In the genomic region with DNA sequence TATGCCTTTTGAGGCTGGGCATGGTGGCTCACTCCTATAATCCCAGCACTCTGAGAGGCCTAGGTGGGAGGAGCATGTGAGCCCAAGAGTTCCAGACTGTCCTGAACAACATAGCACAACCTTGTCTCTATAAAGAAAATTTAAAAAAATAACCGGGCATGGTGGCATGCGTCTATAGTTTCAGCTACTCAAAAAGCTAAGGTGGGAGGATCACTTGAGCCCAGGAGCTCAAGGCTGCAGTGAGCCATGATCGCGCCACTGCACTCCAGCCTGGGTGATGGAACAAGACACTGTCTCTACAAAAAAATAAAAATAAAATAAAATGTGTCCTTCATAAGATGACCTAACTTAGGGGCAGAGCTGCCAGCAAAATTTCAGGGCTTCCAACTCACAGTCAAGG, we compare ENCODE assay signal across 14 cellular contexts. TPM values are rescaled to one million over a fixed set of nuclear protein-coding genes. Genes with fewer than 3 reads are reported as not detected.
DNase-seq lines count a peak whose midpoint lies in the region; ATAC-seq and TF ChIP-seq lines count a peak whose summit lies in the region.
"Had no signal": no experiment of that assay in that cellular context is flagged by ENCODE, and none has a peak within 500 bp of the region (broad histone marks: within the 10 kb centered on the region; RNA-seq: fewer than 3 reads in every experiment).

No MANE protein-coding gene starts in this region.

- H2AFZ ChIP-seq in GM23338 (0 out of 2 replicates have a peak overlapping the region, but pooled peaks have one; percentile 43), smooth muscle cell (ENCODE audit: low read depth) (peak overlapping the region; percentile 11)

- H3K4me1 Mint-ChIP-seq in GM23338 (peaks cover 8% of the 10 kb centered on the region), brain (peaks cover 53% of the 10 kb centered on the region)
- no peaks in the 10 kb centered on the region for H3K4me1 Mint-ChIP-seq in activated CD4-positive, alpha-beta T cell treated with anti-CD3 and anti-CD28 coated beads for 36 hours

- peak; percentile 36 for DNase-seq in DMS79 (lab: John Stamatoyannopoulos, UW)
- DNase-seq in GM23338 (ENCODE audit: low spot score), result no peak
- DNase-seq in smooth muscle cell (lab: John Stamatoyannopoulos, UW; ENCODE audit: unreplicated experiment), result no peak
- DNase-seq in inferior parietal cortex (ENCODE audit: extremely low spot score), result no peak
- DNase-seq in activated CD4-positive, alpha-beta T cell treated with anti-CD3 and anti-CD28 coated beads for 36 hours, result no peak
- DNase-seq: CD8-positive, alpha-beta T cell; H9; NCI-H1105 treated with DMSO at 0.1 percent for 48 hours; NCI-H187 treated with DMSO at 0.1 percent for 48 hours; NCI-H524; NK-92 treated with Interleukin-12 subunit alpha and Interleukin-12 subunit beta, amount 100 ng/mL, for 24 hours; PC-3 had no signal

- H3K9ac ChIP-seq in smooth muscle cell (ENCODE audit: low read depth), result no peak overlapping the region

- H3K27ac Mint-ChIP-seq in GM23338, result no peak overlapping the region
- peak overlapping the region in 3 of 5 experiments; percentile 27 to 61 (median 35) for H3K27ac Mint-ChIP-seq in brain
- H3K27ac Mint-ChIP-seq in activated CD4-positive, alpha-beta T cell treated with anti-CD3 and anti-CD28 coated beads for 36 hours, result no peak overlapping the region
- H3K27ac Mint-ChIP-seq: CD8-positive, alpha-beta T cell; H9 had no signal

- H3K9me3 Mint-ChIP-seq in GM23338 (no peaks in the 10 kb centered on the region), brain (no peaks in the 10 kb centered on the region)
- H3K9me3 Mint-ChIP-seq in activated CD4-positive, alpha-beta T cell treated with anti-CD3 and anti-CD28 coated beads for 36 hours (ENCODE audit: low read depth), result no peaks in the 10 kb centered on the region
- H3K9me3 Mint-ChIP-seq: CD8-positive, alpha-beta T cell; H9 had no signal

- H3F3A ChIP-seq in GM23338 (replicated peaks; ENCODE audit: low read depth) (no peaks in the 10 kb centered on the region), smooth muscle cell (ENCODE audit: low read depth) (peaks cover 12% of the 10 kb centered on the region)

- H3K4me1 ChIP-seq in GM23338 (ENCODE audit: insufficient read depth), result 0 out of 2 replicates have a peak, but pooled peaks cover 8% of the 10 kb centered on the region
- H3K4me1 ChIP-seq in smooth muscle cell (ENCODE audit: low read depth), result peaks cover 11% of the 10 kb centered on the region

- H4K20me1 ChIP-seq in GM23338 (replicated peaks; ENCODE audit: insufficient read depth) (no peaks in the 10 kb centered on the region), smooth muscle cell (ENCODE audit: low read depth) (no peaks in the 10 kb centered on the region)

- no peak for ATAC-seq in GM23338
- ATAC-seq in GM21515 (IDR thresholded peaks at IDR 0.05; ENCODE audit: unreplicated experiment), result no peak
- no peak for ATAC-seq in activated CD4-positive, alpha-beta T cell treated with anti-CD3 and anti-CD28 coated beads for 36 hours
- ATAC-seq: CD8-positive, alpha-beta T cell; PC-3 had no signal

- H3K4me3 ChIP-seq in GM23338 (no peak overlapping the region), smooth muscle cell (no peak overlapping the region)

- intact Hi-C loops in activated CD4-positive, alpha-beta T cell treated with anti-CD3 and anti-CD28 coated beads for 36 hours (cut with DNase I, micrococcal nuclease), result loop anchor here in 1 of 2 experiments (5.0 kb wide), 1 partner anchor 852 kb away; no protein-coding TSS in a partner anchor

- H3K79me2 ChIP-seq in GM23338 (replicated peaks; ENCODE audit: insufficient read depth) (no peaks in the 10 kb centered on the region), smooth muscle cell (ENCODE audit: low read depth) (no peaks in the 10 kb centered on the region)

- H3K4me3 Mint-ChIP-seq in GM23338, result no peak overlapping the region
- no peak overlapping the region for H3K4me3 Mint-ChIP-seq in brain
- no peak overlapping the region for H3K4me3 Mint-ChIP-seq in activated CD4-positive, alpha-beta T cell treated with anti-CD3 and anti-CD28 coated beads for 36 hours
- H3K4me3 Mint-ChIP-seq: CD8-positive, alpha-beta T cell; H9 had no signal

- H3K27me3 ChIP-seq in GM23338 (ENCODE audit: insufficient read depth) (no peaks in the 10 kb centered on the region), smooth muscle cell (ENCODE audit: low read depth) (no peaks in the 10 kb centered on the region)

- no peaks in the 10 kb centered on the region for H3K36me3 Mint-ChIP-seq in GM23338 (ENCODE audit: low read depth)
- peaks cover 5% of the 10 kb centered on the region for H3K36me3 Mint-ChIP-seq in brain
- H3K36me3 Mint-ChIP-seq in activated CD4-positive, alpha-beta T cell treated with anti-CD3 and anti-CD28 coated beads for 36 hours (ENCODE audit: low read depth), result no peaks in the 10 kb centered on the region
- H3K36me3 Mint-ChIP-seq: CD8-positive, alpha-beta T cell had no signal

- H3K9me2 ChIP-seq in GM23338 (ENCODE audit: insufficient read depth), result no peaks in the 10 kb centered on the region

- H3K4me2 ChIP-seq in GM23338, result no peak overlapping the region
- H3K4me2 ChIP-seq in smooth muscle cell, result no peak overlapping the region

- POLR2A ChIA-PET in activated CD4-positive, alpha-beta T cell treated with anti-CD3 and anti-CD28 coated beads for 36 hours (lab: Charles Lee), result no interaction called here

- CTCF ChIA-PET in activated CD4-positive, alpha-beta T cell treated with anti-CD3 and anti-CD28 coated beads for 36 hours (lab: Charles Lee), result no interaction called here

- no peaks in the 10 kb centered on the region for H3K36me3 ChIP-seq in GM23338 (ENCODE audit: insufficient read depth)
- no peaks in the 10 kb centered on the region for H3K36me3 ChIP-seq in smooth muscle cell (ENCODE audit: low read depth)

- no peaks in the 10 kb centered on the region for H3K9me3 ChIP-seq in smooth muscle cell (replicated peaks; ENCODE audit: low read depth)

- TF ChIP-seq CTCF in GM23338 (conservative IDR thresholded peaks at IDR 0.05; ENCODE audit: low read depth in 2 of 2) (no peak), brain (conservative IDR thresholded peaks at IDR 0.05) (no peak), smooth muscle cell (IDR thresholded peaks at IDR 0.05; ENCODE audit: borderline replicate concordance, insufficient read depth, poor library complexity, severe bottlenecking) (no peak)

- WGBS in smooth muscle cell (ENCODE audit: low lambda C conversion rate), result 91% methylated on average over 4 of the region's 4 CpGs

- peaks cover 2% of the 10 kb centered on the region for H3K27me3 Mint-ChIP-seq in GM23338 (ENCODE audit: insufficient read depth, low read depth, poor library complexity)
- no peaks in the 10 kb centered on the region for H3K27me3 Mint-ChIP-seq in brain
- H3K27me3 Mint-ChIP-seq in activated CD4-positive, alpha-beta T cell treated with anti-CD3 and anti-CD28 coated beads for 36 hours, result peaks cover 7% of the 10 kb centered on the region

- H3K27ac ChIP-seq in GM23338 (ENCODE audit: low read depth), result no peak overlapping the region
- H3K27ac ChIP-seq in smooth muscle cell (ENCODE audit: low read depth), result peak overlapping the region; percentile 76

TF ChIP-seq in GM23338, 12 proteins besides CTCF, POLR2A, EP300 and RAD21 (continues in another document):
- TF ChIP-seq, protein P1, sequence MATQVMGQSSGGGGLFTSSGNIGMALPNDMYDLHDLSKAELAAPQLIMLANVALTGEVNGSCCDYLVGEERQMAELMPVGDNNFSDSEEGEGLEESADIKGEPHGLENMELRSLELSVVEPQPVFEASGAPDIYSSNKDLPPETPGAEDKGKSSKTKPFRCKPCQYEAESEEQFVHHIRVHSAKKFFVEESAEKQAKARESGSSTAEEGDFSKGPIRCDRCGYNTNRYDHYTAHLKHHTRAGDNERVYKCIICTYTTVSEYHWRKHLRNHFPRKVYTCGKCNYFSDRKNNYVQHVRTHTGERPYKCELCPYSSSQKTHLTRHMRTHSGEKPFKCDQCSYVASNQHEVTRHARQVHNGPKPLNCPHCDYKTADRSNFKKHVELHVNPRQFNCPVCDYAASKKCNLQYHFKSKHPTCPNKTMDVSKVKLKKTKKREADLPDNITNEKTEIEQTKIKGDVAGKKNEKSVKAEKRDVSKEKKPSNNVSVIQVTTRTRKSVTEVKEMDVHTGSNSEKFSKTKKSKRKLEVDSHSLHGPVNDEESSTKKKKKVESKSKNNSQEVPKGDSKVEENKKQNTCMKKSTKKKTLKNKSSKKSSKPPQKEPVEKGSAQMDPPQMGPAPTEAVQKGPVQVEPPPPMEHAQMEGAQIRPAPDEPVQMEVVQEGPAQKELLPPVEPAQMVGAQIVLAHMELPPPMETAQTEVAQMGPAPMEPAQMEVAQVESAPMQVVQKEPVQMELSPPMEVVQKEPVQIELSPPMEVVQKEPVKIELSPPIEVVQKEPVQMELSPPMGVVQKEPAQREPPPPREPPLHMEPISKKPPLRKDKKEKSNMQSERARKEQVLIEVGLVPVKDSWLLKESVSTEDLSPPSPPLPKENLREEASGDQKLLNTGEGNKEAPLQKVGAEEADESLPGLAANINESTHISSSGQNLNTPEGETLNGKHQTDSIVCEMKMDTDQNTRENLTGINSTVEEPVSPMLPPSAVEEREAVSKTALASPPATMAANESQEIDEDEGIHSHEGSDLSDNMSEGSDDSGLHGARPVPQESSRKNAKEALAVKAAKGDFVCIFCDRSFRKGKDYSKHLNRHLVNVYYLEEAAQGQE (IDR thresholded peaks at IDR 0.05; ENCODE audit: unreplicated experiment), result no peak
- no peak for TF ChIP-seq ZNF331 (CRISPR knock-in tag; IDR thresholded peaks at IDR 0.05; ENCODE audit: low read depth)

RNA-seq across cellular contexts. Expression of a gene that starts 12.6 kb away (rescaled TPM):
- 7.0 and 8.2 TPM in 2 replicates for total RNA-seq in GM23338 (2014; rRNA removed; shearing (Covaris generic))
- polyA plus RNA-seq in GM23338 (2016; fragmentation: Nextera tagmentation; extraction: Ambion mirVana) (3.7 and 7.5 TPM in 2 replicates), brain (ENCODE audit: insufficient read depth, low read depth, low replicate concordance) (99.6 TPM), smooth muscle cell (181 and 223 TPM in 2 replicates)
- total RNA-seq in smooth muscle cell, result 123 and 147 TPM in 2 replicates
- total RNA-seq in activated CD4-positive, alpha-beta T cell treated with anti-CD3 and anti-CD28 coated beads for 36 hours, result not detected
- total RNA-seq: CD8-positive, alpha-beta T cell had no signal

Comparison
In these comparisons a context has a peak if more than half of its experiments do, and no peak if none do; other contexts are left out.
1. H3K27ac Mint-ChIP-seq: peak in brain (3 of 5); none in GM23338 (single experiment) and activated CD4-positive, alpha-beta T cell treated with anti-CD3 and anti-CD28 coated beads for 36 hours (single experiment).
2. RNA of a gene that starts 12.6 kb away (total RNA-seq): 123 to 147 TPM in smooth muscle cell; 7.0 to 8.2 TPM in GM23338 and not detected in activated CD4-positive, alpha-beta T cell treated with anti-CD3 and anti-CD28 coated beads for 36 hours; every median in the first group is over 10 times any median in the second.